Comparison of ENCODE assay signal across 1 cellular context in the genomic region with DNA sequence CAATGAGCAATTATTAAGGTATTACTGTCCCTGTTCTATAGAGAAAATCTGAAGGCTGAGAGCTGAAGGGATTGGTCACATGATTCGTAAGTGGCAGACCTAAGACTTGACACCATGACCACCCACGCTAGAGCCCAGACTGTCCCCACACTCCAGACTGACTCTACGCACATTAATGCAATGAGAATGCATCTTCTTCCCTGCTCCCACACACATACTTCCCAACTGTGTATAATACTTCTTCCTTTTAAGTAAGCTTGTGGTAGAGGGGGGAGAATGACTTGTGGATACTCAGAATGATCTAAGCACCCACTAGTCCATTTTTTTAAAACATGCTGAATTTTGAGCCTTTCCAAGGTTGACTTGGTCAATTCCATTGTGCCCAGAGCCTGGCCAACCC.
TF ChIP-seq lines count a peak whose summit lies in the region.

No MANE protein-coding gene starts in this region.

TF ChIP-seq in K562, 482 proteins besides CTCF, POLR2A, EP300 and RAD21:
- TF ChIP-seq, protein P1, sequence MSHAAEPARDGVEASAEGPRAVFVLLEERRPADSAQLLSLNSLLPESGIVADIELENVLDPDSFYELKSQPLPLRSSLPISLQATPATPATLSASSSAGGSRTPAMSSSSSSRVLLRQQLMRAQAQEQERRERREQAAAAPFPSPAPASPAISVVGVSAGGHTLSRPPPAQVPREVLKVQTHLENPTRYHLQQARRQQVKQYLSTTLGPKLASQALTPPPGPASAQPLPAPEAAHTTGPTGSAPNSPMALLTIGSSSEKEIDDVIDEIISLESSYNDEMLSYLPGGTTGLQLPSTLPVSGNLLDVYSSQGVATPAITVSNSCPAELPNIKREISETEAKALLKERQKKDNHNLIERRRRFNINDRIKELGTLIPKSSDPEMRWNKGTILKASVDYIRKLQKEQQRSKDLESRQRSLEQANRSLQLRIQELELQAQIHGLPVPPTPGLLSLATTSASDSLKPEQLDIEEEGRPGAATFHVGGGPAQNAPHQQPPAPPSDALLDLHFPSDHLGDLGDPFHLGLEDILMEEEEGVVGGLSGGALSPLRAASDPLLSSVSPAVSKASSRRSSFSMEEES (CRISPR knock-in tag; IDR thresholded peaks at IDR 0.05), result peak; percentile 28
- TF ChIP-seq BRF1 (IDR thresholded peaks at IDR 0.05; ENCODE audit: borderline replicate concordance, extremely low read depth, insufficient read length), result no peak
